In genomic region chr3:168540726-168541125, GRCh38 we compare ENCODE assay signal across 8 cellular contexts.
"Had no signal": no experiment of that assay in that cellular context is flagged by ENCODE, and none has a peak within 500 bp of the region (broad histone marks: within the 10 kb centered on the region; RNA-seq: fewer than 3 reads in every experiment).

No MANE protein-coding gene starts in this region.

- FAIRE-seq: H1, H54, HTR-8/SVneo had no signal

- DNase-seq: H9, HCEC 1CT, KBM-7 had no signal

- H2AFZ ChIP-seq: GM23338 had no signal

- H3K36me3 Mint-ChIP-seq: IgD-negative memory B cell had no signal

- H3K4me3 ChIP-seq: GM23338 had no signal

- H3K4me1 Mint-ChIP-seq: IgD-negative memory B cell had no signal

- H3K4me2 ChIP-seq: GM23338 had no signal

- H3K27me3 Mint-ChIP-seq: IgD-negative memory B cell had no signal

- H3K9me3 Mint-ChIP-seq: GM23338, H9 had no signal

- H3K4me3 Mint-ChIP-seq: GM23338, H9, IgD-negative memory B cell had no signal

- H3K27ac Mint-ChIP-seq: GM23338, IgD-negative memory B cell had no signal

- ATAC-seq: GM23338 had no signal
